1 cellular context compared by ENCODE assay signal in the genomic region with DNA sequence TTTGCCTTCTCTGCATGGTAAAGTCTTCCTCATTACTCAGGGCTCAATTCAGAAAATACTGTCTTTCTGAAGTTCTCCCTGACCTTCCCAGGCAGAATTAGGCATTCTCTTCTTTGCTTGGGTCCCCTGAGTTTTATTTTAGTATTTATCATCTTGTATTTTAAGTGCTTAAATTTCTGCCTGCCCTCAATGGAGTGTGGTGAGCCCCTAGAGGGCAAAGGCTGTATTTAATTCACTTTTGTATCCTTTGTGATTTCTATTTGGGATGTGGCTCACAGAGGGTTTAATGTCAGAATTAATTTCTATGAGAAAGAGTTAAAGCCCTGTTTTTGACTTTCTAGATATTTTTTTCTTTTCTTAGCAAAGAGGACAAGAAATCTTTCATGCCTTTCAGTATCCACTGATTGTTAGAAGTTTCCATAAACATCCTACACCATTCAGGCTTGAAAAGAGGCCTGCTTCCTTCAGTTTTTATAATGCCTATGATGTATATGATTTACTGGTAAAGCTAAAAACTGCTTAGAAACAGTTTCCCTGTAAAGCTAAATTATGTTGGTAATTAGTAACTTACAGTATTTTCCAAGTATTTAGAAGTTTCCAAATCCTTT.
TF ChIP-seq lines count a peak whose summit lies in the region.

No MANE protein-coding gene starts in this region.

TF ChIP-seq in GM23338, 12 proteins besides CTCF, POLR2A, EP300 and RAD21 (continued from another document):
- TF ChIP-seq, protein P1, sequence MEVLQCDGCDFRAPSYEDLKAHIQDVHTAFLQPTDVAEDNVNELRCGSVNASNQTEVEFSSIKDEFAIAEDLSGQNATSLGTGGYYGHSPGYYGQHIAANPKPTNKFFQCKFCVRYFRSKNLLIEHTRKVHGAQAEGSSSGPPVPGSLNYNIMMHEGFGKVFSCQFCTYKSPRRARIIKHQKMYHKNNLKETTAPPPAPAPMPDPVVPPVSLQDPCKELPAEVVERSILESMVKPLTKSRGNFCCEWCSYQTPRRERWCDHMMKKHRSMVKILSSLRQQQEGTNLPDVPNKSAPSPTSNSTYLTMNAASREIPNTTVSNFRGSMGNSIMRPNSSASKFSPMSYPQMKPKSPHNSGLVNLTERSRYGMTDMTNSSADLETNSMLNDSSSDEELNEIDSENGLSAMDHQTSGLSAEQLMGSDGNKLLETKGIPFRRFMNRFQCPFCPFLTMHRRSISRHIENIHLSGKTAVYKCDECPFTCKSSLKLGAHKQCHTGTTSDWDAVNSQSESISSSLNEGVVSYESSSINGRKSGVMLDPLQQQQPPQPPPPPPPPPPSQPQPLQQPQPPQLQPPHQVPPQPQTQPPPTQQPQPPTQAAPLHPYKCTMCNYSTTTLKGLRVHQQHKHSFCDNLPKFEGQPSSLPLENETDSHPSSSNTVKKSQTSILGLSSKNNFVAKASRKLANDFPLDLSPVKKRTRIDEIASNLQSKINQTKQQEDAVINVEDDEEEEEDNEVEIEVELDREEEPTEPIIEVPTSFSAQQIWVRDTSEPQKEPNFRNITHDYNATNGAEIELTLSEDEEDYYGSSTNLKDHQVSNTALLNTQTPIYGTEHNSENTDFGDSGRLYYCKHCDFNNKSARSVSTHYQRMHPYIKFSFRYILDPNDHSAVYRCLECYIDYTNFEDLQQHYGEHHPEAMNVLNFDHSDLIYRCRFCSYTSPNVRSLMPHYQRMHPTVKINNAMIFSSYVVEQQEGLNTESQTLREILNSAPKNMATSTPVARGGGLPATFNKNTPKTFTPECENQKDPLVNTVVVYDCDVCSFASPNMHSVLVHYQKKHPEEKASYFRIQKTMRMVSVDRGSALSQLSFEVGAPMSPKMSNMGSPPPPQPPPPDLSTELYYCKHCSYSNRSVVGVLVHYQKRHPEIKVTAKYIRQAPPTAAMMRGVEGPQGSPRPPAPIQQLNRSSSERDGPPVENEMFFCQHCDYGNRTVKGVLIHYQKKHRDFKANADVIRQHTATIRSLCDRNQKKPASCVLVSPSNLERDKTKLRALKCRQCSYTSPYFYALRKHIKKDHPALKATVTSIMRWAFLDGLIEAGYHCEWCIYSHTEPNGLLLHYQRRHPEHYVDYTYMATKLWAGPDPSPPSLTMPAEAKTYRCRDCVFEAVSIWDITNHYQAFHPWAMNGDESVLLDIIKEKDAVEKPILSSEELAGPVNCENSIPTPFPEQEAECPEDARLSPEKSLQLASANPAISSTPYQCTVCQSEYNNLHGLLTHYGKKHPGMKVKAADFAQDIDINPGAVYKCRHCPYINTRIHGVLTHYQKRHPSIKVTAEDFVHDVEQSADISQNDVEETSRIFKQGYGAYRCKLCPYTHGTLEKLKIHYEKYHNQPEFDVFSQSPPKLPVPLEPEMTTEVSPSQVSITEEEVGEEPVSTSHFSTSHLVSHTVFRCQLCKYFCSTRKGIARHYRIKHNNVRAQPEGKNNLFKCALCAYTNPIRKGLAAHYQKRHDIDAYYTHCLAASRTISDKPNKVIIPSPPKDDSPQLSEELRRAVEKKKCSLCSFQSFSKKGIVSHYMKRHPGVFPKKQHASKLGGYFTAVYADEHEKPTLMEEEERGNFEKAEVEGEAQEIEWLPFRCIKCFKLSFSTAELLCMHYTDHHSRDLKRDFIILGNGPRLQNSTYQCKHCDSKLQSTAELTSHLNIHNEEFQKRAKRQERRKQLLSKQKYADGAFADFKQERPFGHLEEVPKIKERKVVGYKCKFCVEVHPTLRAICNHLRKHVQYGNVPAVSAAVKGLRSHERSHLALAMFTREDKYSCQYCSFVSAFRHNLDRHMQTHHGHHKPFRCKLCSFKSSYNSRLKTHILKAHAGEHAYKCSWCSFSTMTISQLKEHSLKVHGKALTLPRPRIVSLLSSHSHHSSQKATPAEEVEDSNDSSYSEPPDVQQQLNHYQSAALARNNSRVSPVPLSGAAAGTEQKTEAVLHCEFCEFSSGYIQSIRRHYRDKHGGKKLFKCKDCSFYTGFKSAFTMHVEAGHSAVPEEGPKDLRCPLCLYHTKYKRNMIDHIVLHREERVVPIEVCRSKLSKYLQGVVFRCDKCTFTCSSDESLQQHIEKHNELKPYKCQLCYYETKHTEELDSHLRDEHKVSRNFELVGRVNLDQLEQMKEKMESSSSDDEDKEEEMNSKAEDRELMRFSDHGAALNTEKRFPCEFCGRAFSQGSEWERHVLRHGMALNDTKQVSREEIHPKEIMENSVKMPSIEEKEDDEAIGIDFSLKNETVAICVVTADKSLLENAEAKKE (CRISPR knock-in tag; IDR thresholded peaks at IDR 0.05): no peak
- TF ChIP-seq STAT1 (IDR thresholded peaks at IDR 0.05; ENCODE audit: unreplicated experiment): no peak
- no peak for TF ChIP-seq EZH2phosphoT487 (IDR thresholded peaks at IDR 0.05; ENCODE audit: unreplicated experiment)
- TF ChIP-seq POLR2AphosphoS5 (IDR thresholded peaks at IDR 0.05; ENCODE audit: low read depth): no peak
- no peak for TF ChIP-seq REST (IDR thresholded peaks at IDR 0.05; ENCODE audit: unreplicated experiment)
- no peak for TF ChIP-seq ZNF331 (CRISPR knock-in tag; IDR thresholded peaks at IDR 0.05; ENCODE audit: low read depth)
